1 cellular context compared by ENCODE assay signal in the genomic region with DNA sequence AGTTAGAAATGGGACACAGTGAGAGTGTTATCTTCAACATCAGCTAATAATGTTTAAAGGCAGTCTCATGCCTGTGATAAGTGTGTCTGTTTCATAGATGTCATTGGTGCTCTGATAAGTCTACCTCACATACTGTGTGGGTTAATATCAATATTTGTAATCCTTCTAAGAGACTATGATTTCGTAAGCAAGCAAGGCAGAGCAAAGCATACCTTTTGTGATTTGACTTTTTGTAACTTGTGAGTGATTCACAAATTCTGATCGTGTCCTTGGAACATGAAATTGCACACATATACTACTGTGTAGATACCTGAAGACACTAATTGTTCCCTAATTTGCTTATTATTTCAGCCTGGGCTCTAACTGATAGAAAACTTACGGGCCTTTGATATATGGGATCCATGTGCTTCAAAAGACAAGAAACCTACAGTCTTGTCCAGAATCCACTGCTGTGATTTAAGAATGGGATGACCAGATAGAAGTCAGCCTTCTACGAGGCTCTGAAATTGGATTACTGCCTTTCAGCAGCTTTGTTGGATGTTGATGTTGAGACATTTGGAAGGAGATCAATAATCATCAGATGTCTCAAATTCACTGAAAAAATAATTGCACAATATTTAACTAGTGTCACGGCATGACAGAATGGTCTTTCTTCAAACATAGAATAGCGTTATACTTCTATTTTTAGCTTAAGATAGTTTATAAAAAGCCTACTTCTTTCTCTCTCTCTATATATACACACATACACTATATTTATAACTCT.
A peak's percentile ranks its signal among the peaks of the same experiment; 100 is the strongest.
TF ChIP-seq lines count a peak whose summit lies in the region.

No MANE protein-coding gene starts in this region.

TF ChIP-seq in IMR-90, 13 proteins besides CTCF, POLR2A, EP300 and RAD21 (continued from another document):
- no peak for TF ChIP-seq ELK1 (IDR thresholded peaks at IDR 0.05; ENCODE audit: borderline replicate concordance, low read depth, low read length)
- peak; percentile 96 for TF ChIP-seq CEBPB (IDR thresholded peaks at IDR 0.05; ENCODE audit: low read depth, low read length)
